In the genomic region with DNA sequence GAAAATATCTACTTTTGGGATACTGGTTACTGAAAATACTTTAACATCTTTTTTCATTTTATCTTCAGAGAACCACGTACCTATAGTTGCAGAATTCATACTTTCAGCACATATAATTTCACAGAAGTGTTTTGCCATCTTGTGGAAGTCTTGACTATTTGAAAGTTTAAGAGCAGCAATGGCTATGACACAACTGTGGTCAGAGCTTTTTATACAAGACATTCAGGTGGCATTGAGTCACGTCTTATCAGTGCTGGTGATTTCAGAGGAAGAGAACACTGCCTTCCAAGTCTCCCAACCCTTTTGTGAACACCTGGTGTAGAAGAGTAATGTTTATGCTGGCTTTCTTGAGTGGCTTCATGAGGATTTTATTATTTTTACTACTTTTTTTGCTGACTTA, we compare ENCODE assay signal across 11 cellular contexts.
DNase-seq lines count a peak whose midpoint lies in the region; TF ChIP-seq lines count a peak whose summit lies in the region.
"Had no signal": no experiment of that assay in that cellular context is flagged by ENCODE, and none has a peak within 500 bp of the region (broad histone marks: within the 10 kb centered on the region; RNA-seq: fewer than 3 reads in every experiment).

No MANE protein-coding gene starts in this region.

- H3K4me1 Mint-ChIP-seq in endodermal cell: peaks cover 36% of the 10 kb centered on the region

- no peaks in the 10 kb centered on the region for H3K36me3 Mint-ChIP-seq in endodermal cell (ENCODE audit: low read depth)

- no peak for TF ChIP-seq CTCF in endodermal cell (conservative IDR thresholded peaks at IDR 0.05)

- peak; percentile 87 for DNase-seq in Daoy (ENCODE audit: low read depth)
- peak; percentile 62 for DNase-seq in LoVo (ENCODE audit: low spot score)
- DNase-seq in endodermal cell: no peak
- peak; percentile 88 for DNase-seq in non-pigmented ciliary epithelial cell (ENCODE audit: low read depth)
- no peak for DNase-seq in D341Med (ENCODE audit: low spot score)
- no peak for DNase-seq in iPS-NIHi11 (ENCODE audit: low spot score)
- no peak for DNase-seq in mucosa of gallbladder (ENCODE audit: low spot score)
- DNase-seq in hippocampal formation (lab: John Stamatoyannopoulos, UW): no peak
- DNase-seq: activated CD8-positive, alpha-beta memory T cell treated with anti-CD3 and anti-CD28 coated beads, Interleukin-2, amount 50 U/mL, for 4 hours; effector CD8-positive, alpha-beta T cell; NCI-H187 treated with DMSO at 0.1 percent for 48 hours had no signal

- H3K27me3 ChIP-seq in endodermal cell (ENCODE audit: control insufficient read depth, insufficient read depth, low read length, poor library complexity, severe bottlenecking): no peaks in the 10 kb centered on the region

- peaks cover 8% of the 10 kb centered on the region for H3K4me1 ChIP-seq in endodermal cell (ENCODE audit: control insufficient read depth, insufficient read depth, low read length)

- H3K9me3 ChIP-seq in endodermal cell (ENCODE audit: control insufficient read depth, low read length): no peaks in the 10 kb centered on the region

- H3K36me3 ChIP-seq in endodermal cell (ENCODE audit: control insufficient read depth, insufficient read depth, low read length): no peaks in the 10 kb centered on the region

- no peak overlapping the region for H3K4me3 ChIP-seq in endodermal cell (ENCODE audit: low read length)

- no peak overlapping the region for H3K27ac ChIP-seq in endodermal cell (ENCODE audit: low read depth, low read length)

- WGBS in endodermal cell (ENCODE audit: insufficient coverage in 1 of 2, insufficient read length in 1 of 2), 2 experiments: 87% methylated on average over 2 of the region's 2 CpGs; no CpG with 5 or more reads in 1 of the 2 experiments

- H3K4me3 Mint-ChIP-seq in endodermal cell: no peak overlapping the region

- H3K9ac ChIP-seq in endodermal cell (ENCODE audit: extremely low read depth, low read length, poor library complexity, severe bottlenecking): no peak overlapping the region

- H3K27ac Mint-ChIP-seq in endodermal cell: peak overlapping the region; percentile 10

- H3K9me3 Mint-ChIP-seq in endodermal cell: no peaks in the 10 kb centered on the region

- H3K27me3 Mint-ChIP-seq in endodermal cell (ENCODE audit: insufficient read depth): no peaks in the 10 kb centered on the region

Comparison
In these comparisons a context has a peak if more than half of its experiments do, and no peak if none do; other contexts are left out.
1. DNase-seq: peak in Daoy (single experiment), LoVo (single experiment) and non-pigmented ciliary epithelial cell (single experiment); none in endodermal cell (single experiment), D341Med (single experiment), iPS-NIHi11 (single experiment), mucosa of gallbladder (single experiment) and hippocampal formation (0 of 2).